ENCODE assay signal across 17 cellular contexts in genomic region chr7:156175003-156175402, GRCh38.
DNase-seq lines count a peak whose midpoint lies in the region; ATAC-seq and TF ChIP-seq lines count a peak whose summit lies in the region.
"Had no signal": no experiment of that assay in that cellular context is flagged by ENCODE, and none has a peak within 500 bp of the region (broad histone marks: within the 10 kb centered on the region; RNA-seq: fewer than 3 reads in every experiment).

No MANE protein-coding gene starts in this region.

- H3K27ac Mint-ChIP-seq in endodermal cell: no peak overlapping the region
- H3K27ac Mint-ChIP-seq: CD8-positive, alpha-beta T cell had no signal

- no peaks in the 10 kb centered on the region for H3K36me3 Mint-ChIP-seq in endodermal cell (ENCODE audit: low read depth)
- H3K36me3 Mint-ChIP-seq: CD8-positive, alpha-beta T cell had no signal

- H4K91ac ChIP-seq in neuronal stem cell (ENCODE audit: low read depth, low read length, poor library complexity): no peak overlapping the region

- H3K36me3 ChIP-seq in HEK293 (ENCODE audit: control insufficient read depth in 2 of 2, insufficient read depth in 1 of 2, low read length in 2 of 2): no peaks in the 10 kb centered on the region
- no peaks in the 10 kb centered on the region for H3K36me3 ChIP-seq in endodermal cell (ENCODE audit: control insufficient read depth, insufficient read depth, low read length)
- H3K36me3 ChIP-seq in neuronal stem cell (replicated peaks in 1 of 2; ENCODE audit: control insufficient read depth in 2 of 2, insufficient read depth in 2 of 2, low read length in 2 of 2): no peaks in the 10 kb centered on the region
- H3K36me3 ChIP-seq in upper lobe of right lung: no peaks in the 10 kb centered on the region
- H3K36me3 ChIP-seq: BLaER1, HAP-1 had no signal

- peak overlapping the region; percentile 82 for H3K18ac ChIP-seq in neuronal stem cell (ENCODE audit: low read length)

- no peak overlapping the region for H3K27ac ChIP-seq in HEK293 (ENCODE audit: extremely low read depth, low read depth, low read length)
- no peak overlapping the region for H3K27ac ChIP-seq in endodermal cell (ENCODE audit: low read depth, low read length)
- H3K27ac ChIP-seq in neuronal stem cell (replicated peaks; ENCODE audit: low read length): no peak overlapping the region
- H3K27ac ChIP-seq in upper lobe of right lung: no peak overlapping the region
- H3K27ac ChIP-seq: BLaER1, GM23248 had no signal

- POLR2A ChIA-PET in HEK293 (lab: Yijun Ruan, JAX): no interaction called here

- no peaks in the 10 kb centered on the region for H3K4me1 Mint-ChIP-seq in endodermal cell

- no peaks in the 10 kb centered on the region for H3K9me3 Mint-ChIP-seq in endodermal cell
- H3K9me3 Mint-ChIP-seq: CD8-positive, alpha-beta T cell had no signal

- H3K9me3 ChIP-seq in HEK293 (ENCODE audit: control insufficient read depth, insufficient read depth, low read depth, low read length): no peaks in the 10 kb centered on the region
- no peaks in the 10 kb centered on the region for H3K9me3 ChIP-seq in endodermal cell (ENCODE audit: control insufficient read depth, low read length)
- peaks cover 0 to 1% of the 10 kb centered on the region in 2 donors for H3K9me3 ChIP-seq in neuronal stem cell (replicated peaks in 1 of 2; ENCODE audit: control insufficient read depth in 2 of 2, insufficient read depth in 1 of 2, low read depth in 1 of 2, low read length in 2 of 2)
- no peaks in the 10 kb centered on the region for H3K9me3 ChIP-seq in upper lobe of right lung
- H3K9me3 ChIP-seq: BLaER1, HAP-1 had no signal

- intact Hi-C loops in upper lobe of right lung (cut with DNase I): no loop called here

- H3K4me2 ChIP-seq in neuronal stem cell (ENCODE audit: insufficient read depth, low read length, poor library complexity, severe bottlenecking): no peak overlapping the region
- H3K4me2 ChIP-seq: BLaER1 had no signal

- no peak overlapping the region for H3K14ac ChIP-seq in neuronal stem cell (ENCODE audit: low read length)

- H2BK12ac ChIP-seq in neuronal stem cell (ENCODE audit: low read length): no peak overlapping the region

- no peak overlapping the region for H2BK120ac ChIP-seq in neuronal stem cell (ENCODE audit: low read depth, low read length)

- 68 to 84% methylated on average over 4 to 10 of the region's 10 CpGs for WGBS in endodermal cell (ENCODE audit: insufficient coverage in 1 of 2, insufficient read length in 1 of 2), 2 experiments
- no CpG with 5 or more reads among the region's 10 CpGs for WGBS in neuronal stem cell (ENCODE audit: extremely low coverage in 2 of 2, insufficient read length in 2 of 2, insufficient replicate concordance in 1 of 2), 2 donors

- H3K23ac ChIP-seq in neuronal stem cell (ENCODE audit: low read depth, low read length, poor library complexity): peak overlapping the region; percentile 56

- no peak overlapping the region for H3K4ac ChIP-seq in neuronal stem cell (ENCODE audit: low read length)

- no peaks in the 10 kb centered on the region for H3K79me1 ChIP-seq in neuronal stem cell (ENCODE audit: low read depth, low read length)

- TF ChIP-seq CTCF in HEK293 (tag by site-specific recombination; IDR thresholded peaks at IDR 0.05) (no peak), endodermal cell (conservative IDR thresholded peaks at IDR 0.05) (no peak), upper lobe of right lung (IDR thresholded peaks at IDR 0.05) (no peak)

- peak; percentile 26 for DNase-seq in endodermal cell
- no peak for DNase-seq in neuronal stem cell (ENCODE audit: low spot score)
- peak; percentile 37 for DNase-seq in upper lobe of right lung
- no peak for DNase-seq in DMS79 treated with DMSO at 0.1 percent for 48 hours (lab: John Stamatoyannopoulos, UW)
- DNase-seq: 8988T; Calu3; CD8-positive, alpha-beta T cell; DND-41; EL; GM23248; IMR-90 had no signal

- no peaks in the 10 kb centered on the region for H3K27me3 Mint-ChIP-seq in endodermal cell (ENCODE audit: insufficient read depth)

- CTCF ChIA-PET in HEK293 (lab: Yijun Ruan, JAX): no interaction called here

- peak overlapping the region; percentile 30 for H2BK15ac ChIP-seq in neuronal stem cell (ENCODE audit: low read length)

- no peak overlapping the region for H3K9ac ChIP-seq in endodermal cell (ENCODE audit: extremely low read depth, low read length, poor library complexity, severe bottlenecking)
- peak overlapping the region; percentile 60 for H3K9ac ChIP-seq in neuronal stem cell (ENCODE audit: low read depth, low read length, poor library complexity)
- H3K9ac ChIP-seq: BLaER1, GM23248 had no signal

- no peak overlapping the region for H4K8ac ChIP-seq in neuronal stem cell (ENCODE audit: low read depth, low read length)

- H2AK5ac ChIP-seq in neuronal stem cell (ENCODE audit: low read depth, low read length): peak overlapping the region; percentile 65

- ATAC-seq in upper lobe of right lung (no peak), GM21825 (IDR thresholded peaks at IDR 0.05; ENCODE audit: unreplicated experiment) (no peak), GM21447 (IDR thresholded peaks at IDR 0.05; ENCODE audit: unreplicated experiment) (no peak)
- ATAC-seq: CD8-positive, alpha-beta T cell; GM12878 had no signal

- no peak overlapping the region for H2AFZ ChIP-seq in neuronal stem cell (ENCODE audit: low read length)
- H2AFZ ChIP-seq: GM23248 had no signal

- H3K27me3 ChIP-seq in endodermal cell (ENCODE audit: control insufficient read depth, insufficient read depth, low read length, poor library complexity, severe bottlenecking): no peaks in the 10 kb centered on the region
- H3K27me3 ChIP-seq in neuronal stem cell (ENCODE audit: control insufficient read depth in 3 of 3, insufficient read depth in 3 of 3, low read depth in 1 of 3, low read length in 3 of 3): peaks cover 0 to 6% (median 0%) of the 10 kb centered on the region in 3 experiments
- H3K27me3 ChIP-seq in upper lobe of right lung: no peaks in the 10 kb centered on the region
- H3K27me3 ChIP-seq: BLaER1 had no signal

- H3K4me3 Mint-ChIP-seq in endodermal cell: no peak overlapping the region
- H3K4me3 Mint-ChIP-seq: CD8-positive, alpha-beta T cell had no signal

- H3K4me1 ChIP-seq in HEK293 (ENCODE audit: control insufficient read depth, insufficient read depth, low read length) (no peaks in the 10 kb centered on the region), endodermal cell (ENCODE audit: control insufficient read depth, insufficient read depth, low read length) (no peaks in the 10 kb centered on the region), neuronal stem cell (ENCODE audit: control insufficient read depth in 2 of 2, insufficient read depth in 1 of 2, low read depth in 1 of 2, low read length in 2 of 2) (no peaks in the 10 kb centered on the region), upper lobe of right lung (no peaks in the 10 kb centered on the region)
- H3K4me1 ChIP-seq: BLaER1, HAP-1 had no signal

- H2BK5ac ChIP-seq in neuronal stem cell (ENCODE audit: low read length): no peak overlapping the region

- H3K4me3 ChIP-seq in HEK293 (ENCODE audit: low read depth, low read length): no peak overlapping the region
- H3K4me3 ChIP-seq in endodermal cell (ENCODE audit: low read length): no peak overlapping the region
- no peak overlapping the region for H3K4me3 ChIP-seq in neuronal stem cell (ENCODE audit: low read length in 2 of 2)
- H3K4me3 ChIP-seq in upper lobe of right lung: no peak overlapping the region
- H3K4me3 ChIP-seq: BLaER1, GM12878, GM23248, HAP-1 had no signal

TF ChIP-seq in HEK293, 187 proteins besides CTCF, POLR2A, EP300 and RAD21:
- 0 out of 2 replicates have a peak, but pooled peaks have one; percentile 74 for TF ChIP-seq GLI4 (tag by site-specific recombination; IDR thresholded peaks at IDR 0.05)
- TF ChIP-seq, protein P1, sequence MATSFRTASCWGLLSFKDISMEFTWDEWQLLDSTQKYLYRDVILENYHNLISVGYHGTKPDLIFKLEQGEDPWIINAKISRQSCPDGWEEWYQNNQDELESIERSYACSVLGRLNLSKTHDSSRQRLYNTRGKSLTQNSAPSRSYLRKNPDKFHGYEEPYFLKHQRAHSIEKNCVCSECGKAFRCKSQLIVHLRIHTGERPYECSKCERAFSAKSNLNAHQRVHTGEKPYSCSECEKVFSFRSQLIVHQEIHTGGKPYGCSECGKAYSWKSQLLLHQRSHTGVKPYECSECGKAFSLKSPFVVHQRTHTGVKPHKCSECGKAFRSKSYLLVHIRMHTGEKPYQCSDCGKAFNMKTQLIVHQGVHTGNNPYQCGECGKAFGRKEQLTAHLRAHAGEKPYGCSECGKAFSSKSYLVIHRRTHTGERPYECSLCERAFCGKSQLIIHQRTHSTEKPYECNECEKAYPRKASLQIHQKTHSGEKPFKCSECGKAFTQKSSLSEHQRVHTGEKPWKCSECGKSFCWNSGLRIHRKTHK (tag by site-specific recombination; IDR thresholded peaks at IDR 0.05): no peak
TF ChIP-seq in HEK293: peak in this region for 1.

Comparison
In these comparisons a context has a peak if more than half of its experiments do, and no peak if none do; other contexts are left out.
1. DNase-seq: peak in endodermal cell (single experiment) and upper lobe of right lung (single experiment); none in neuronal stem cell (single experiment) and DMS79 treated with DMSO at 0.1 percent for 48 hours (single experiment).